12 cellular contexts compared by ENCODE assay signal in the genomic region with DNA sequence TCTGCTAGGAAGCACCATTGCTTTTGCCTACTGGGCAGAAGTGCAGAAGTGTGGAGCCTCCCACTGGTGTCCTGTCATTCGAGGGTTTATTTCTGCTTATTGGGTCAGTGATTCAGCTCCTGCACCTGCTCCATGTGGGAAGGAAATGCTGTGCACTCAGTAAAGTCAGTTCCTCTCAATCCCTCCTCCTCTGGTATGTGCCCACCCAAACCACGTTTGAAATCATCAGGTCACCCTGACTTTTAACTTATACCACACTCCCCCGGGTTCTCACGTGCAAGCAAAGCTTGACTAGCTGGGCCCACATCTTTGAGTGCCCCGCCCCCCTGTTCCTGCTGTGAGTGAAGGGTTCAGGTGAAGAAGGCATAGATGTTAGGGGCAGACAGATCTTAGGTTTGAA.
DNase-seq lines count a peak whose midpoint lies in the region; ATAC-seq and TF ChIP-seq lines count a peak whose summit lies in the region.
"Had no signal": no experiment of that assay in that cellular context is flagged by ENCODE, and none has a peak within 500 bp of the region (broad histone marks: within the 10 kb centered on the region; RNA-seq: fewer than 3 reads in every experiment).

No MANE protein-coding gene starts in this region.

- H3K27ac ChIP-seq in aorta (ENCODE audit: low read depth in 1 of 2, low read length in 2 of 2): no peak overlapping the region
- H3K27ac ChIP-seq: parathyroid adenoma had no signal

- peaks cover 13% of the 10 kb centered on the region for H3K36me3 Mint-ChIP-seq in activated CD4-positive, alpha-beta T cell treated with anti-CD3 and anti-CD28 coated beads, Interleukin-2, amount 10 ng/mL, durations not matched to agents 24 days and 14 days (ENCODE audit: low read depth)
- H3K36me3 Mint-ChIP-seq in IgD-negative memory B cell (no peaks in the 10 kb centered on the region), Calu3 (ENCODE audit: insufficient read depth, unreplicated experiment) (peaks cover 6% of the 10 kb centered on the region)
- no peaks in the 10 kb centered on the region for H3K36me3 Mint-ChIP-seq in activated T-helper 17 cell treated with anti-CD3 and anti-CD28 coated beads, Interleukin-2, amount 50 U/mL, for 72 hours (ENCODE audit: low read depth)

- peak overlapping the region; percentile 78 for H3K27ac Mint-ChIP-seq in activated CD4-positive, alpha-beta T cell treated with anti-CD3 and anti-CD28 coated beads, Interleukin-2, amount 10 ng/mL, durations not matched to agents 24 days and 14 days
- peak overlapping the region in 2 of 3 donors; percentile 16 to 78 for H3K27ac Mint-ChIP-seq in IgD-negative memory B cell
- peak overlapping the region; percentile 48 for H3K27ac Mint-ChIP-seq in activated T-helper 17 cell treated with anti-CD3 and anti-CD28 coated beads, Interleukin-2, amount 50 U/mL, for 72 hours
- H3K27ac Mint-ChIP-seq in Calu3 (ENCODE audit: unreplicated experiment): no peak overlapping the region

- H3K4me3 ChIP-seq in aorta (ENCODE audit: low read length in 2 of 2): no peak overlapping the region
- H3K4me3 ChIP-seq: A549 had no signal

- BruUV-seq in Calu3 (replicated peaks; lab: Mats Ljungman, UMichigan): no TSS peak

- peak; percentile 72 for DNase-seq in activated CD4-positive, alpha-beta T cell treated with anti-CD3 and anti-CD28 coated beads, Interleukin-2, amount 10 ng/mL, durations not matched to agents 24 days and 14 days
- DNase-seq in activated CD4-positive, alpha-beta T cell treated with anti-CD3 and anti-CD28 coated beads, Interleukin-2, amount 50 U/mL, for 1 hour: no peak
- peak; percentile 72 for DNase-seq in stimulated activated CD8-positive, alpha-beta memory T cell treated with anti-CD3 and anti-CD28 coated beads, Interleukin-4, amount 100 ng/mL, for 48 hours
- DNase-seq in Calu3 (no peak), aorta (no peak)
- DNase-seq: left colon had no signal

- no peak overlapping the region for H3K4me3 Mint-ChIP-seq in activated CD4-positive, alpha-beta T cell treated with anti-CD3 and anti-CD28 coated beads, Interleukin-2, amount 10 ng/mL, durations not matched to agents 24 days and 14 days
- peak overlapping the region in 1 of 4 donors; percentile 38 for H3K4me3 Mint-ChIP-seq in IgD-negative memory B cell
- H3K4me3 Mint-ChIP-seq in activated T-helper 17 cell treated with anti-CD3 and anti-CD28 coated beads, Interleukin-2, amount 50 U/mL, for 72 hours: peak overlapping the region; percentile 80
- H3K4me3 Mint-ChIP-seq in Calu3 (ENCODE audit: low read depth, unreplicated experiment): no peak overlapping the region

- H3K36me3 ChIP-seq in aorta (ENCODE audit: control insufficient read depth in 1 of 2, insufficient read depth in 2 of 2, low read length in 1 of 2): no peaks in the 10 kb centered on the region

- ATAC-seq in activated T-helper 17 cell treated with anti-CD3 and anti-CD28 coated beads, Interleukin-2, amount 50 U/mL, for 72 hours (replicated peaks): no peak
- ATAC-seq in HG02588 (IDR thresholded peaks at IDR 0.05; ENCODE audit: unreplicated experiment) (no peak), aorta (ENCODE audit: low FRiP score) (no peak)
- ATAC-seq: left colon had no signal

- no peaks in the 10 kb centered on the region for H3K4me1 ChIP-seq in aorta (ENCODE audit: control insufficient read depth in 1 of 2, insufficient read depth in 2 of 2, low read length in 2 of 2)
- H3K4me1 ChIP-seq: parathyroid adenoma had no signal

- TF ChIP-seq CTCF in Calu3 (IDR thresholded peaks at IDR 0.05; ENCODE audit: unreplicated experiment): no peak

- intact Hi-C loops in activated CD4-positive, alpha-beta T cell treated with anti-CD3 and anti-CD28 coated beads, Interleukin-2, amount 10 ng/mL, durations not matched to agents 24 days and 14 days (cut with micrococcal nuclease): loop anchor here (1.0 to 5.0 kb wide), 5 partner anchors 9 to 373 kb away; a partner anchor contains a TSS
- intact Hi-C loops in Calu3 (cut with micrococcal nuclease; ENCODE audit: unreplicated experiment): loop anchor here (1.0 to 10.0 kb wide), 2 partner anchors 194 to 373 kb away; no protein-coding TSS in a partner anchor
- intact Hi-C loops in aorta (cut with DNase I): no loop called here

- H3K9me3 ChIP-seq in aorta (ENCODE audit: control insufficient read depth, low read length): no peaks in the 10 kb centered on the region
- H3K9me3 ChIP-seq: A549, Caco-2 had no signal

- 78 to 80% methylated on average over 5 of the region's 5 CpGs for WGBS in aorta, 2 donors

- H3K4me1 Mint-ChIP-seq in activated CD4-positive, alpha-beta T cell treated with anti-CD3 and anti-CD28 coated beads, Interleukin-2, amount 10 ng/mL, durations not matched to agents 24 days and 14 days: peaks cover 72% of the 10 kb centered on the region
- H3K4me1 Mint-ChIP-seq in IgD-negative memory B cell (peaks cover 37 to 66% (median 49%) of the 10 kb centered on the region in 3 donors), Calu3 (ENCODE audit: low read depth, unreplicated experiment) (peaks cover 19% of the 10 kb centered on the region)
- H3K4me1 Mint-ChIP-seq in activated T-helper 17 cell treated with anti-CD3 and anti-CD28 coated beads, Interleukin-2, amount 50 U/mL, for 72 hours: peaks cover 46% of the 10 kb centered on the region

- H3K27me3 Mint-ChIP-seq in activated CD4-positive, alpha-beta T cell treated with anti-CD3 and anti-CD28 coated beads, Interleukin-2, amount 10 ng/mL, durations not matched to agents 24 days and 14 days: no peaks in the 10 kb centered on the region
- H3K27me3 Mint-ChIP-seq in IgD-negative memory B cell (no peaks in the 10 kb centered on the region), Calu3 (ENCODE audit: unreplicated experiment) (no peaks in the 10 kb centered on the region)
- no peaks in the 10 kb centered on the region for H3K27me3 Mint-ChIP-seq in activated T-helper 17 cell treated with anti-CD3 and anti-CD28 coated beads, Interleukin-2, amount 50 U/mL, for 72 hours

- CTCF ChIA-PET in Calu3 (lab: Charles Lee): no interaction called here

- H3K9me3 Mint-ChIP-seq in activated CD4-positive, alpha-beta T cell treated with anti-CD3 and anti-CD28 coated beads, Interleukin-2, amount 10 ng/mL, durations not matched to agents 24 days and 14 days: no peaks in the 10 kb centered on the region
- no peaks in the 10 kb centered on the region for H3K9me3 Mint-ChIP-seq in IgD-negative memory B cell
- H3K9me3 Mint-ChIP-seq in activated T-helper 17 cell treated with anti-CD3 and anti-CD28 coated beads, Interleukin-2, amount 50 U/mL, for 72 hours: peaks cover 4% of the 10 kb centered on the region
- no peaks in the 10 kb centered on the region for H3K9me3 Mint-ChIP-seq in Calu3 (ENCODE audit: low read depth, unreplicated experiment)

- H3K27me3 ChIP-seq in aorta (ENCODE audit: control insufficient read depth in 1 of 2, insufficient read depth in 2 of 2, low read length in 1 of 2): no peaks in the 10 kb centered on the region

Comparison
In these comparisons a context has a peak if more than half of its experiments do, and no peak if none do; other contexts are left out.
1. DNase-seq: peak in activated CD4-positive, alpha-beta T cell treated with anti-CD3 and anti-CD28 coated beads, Interleukin-2, amount 10 ng/mL, durations not matched to agents 24 days and 14 days (single experiment) and stimulated activated CD8-positive, alpha-beta memory T cell treated with anti-CD3 and anti-CD28 coated beads, Interleukin-4, amount 100 ng/mL, for 48 hours (single experiment); none in activated CD4-positive, alpha-beta T cell treated with anti-CD3 and anti-CD28 coated beads, Interleukin-2, amount 50 U/mL, for 1 hour (single experiment), Calu3 (single experiment) and aorta (0 of 2).
2. intact Hi-C loops: an anchor here in activated CD4-positive, alpha-beta T cell treated with anti-CD3 and anti-CD28 coated beads, Interleukin-2, amount 10 ng/mL, durations not matched to agents 24 days and 14 days (1.0 to 5.0 kb wide) and Calu3 (1.0 to 10.0 kb wide); none called in aorta.